Comparison of ENCODE assay signal across 1 cellular context in the genomic region with DNA sequence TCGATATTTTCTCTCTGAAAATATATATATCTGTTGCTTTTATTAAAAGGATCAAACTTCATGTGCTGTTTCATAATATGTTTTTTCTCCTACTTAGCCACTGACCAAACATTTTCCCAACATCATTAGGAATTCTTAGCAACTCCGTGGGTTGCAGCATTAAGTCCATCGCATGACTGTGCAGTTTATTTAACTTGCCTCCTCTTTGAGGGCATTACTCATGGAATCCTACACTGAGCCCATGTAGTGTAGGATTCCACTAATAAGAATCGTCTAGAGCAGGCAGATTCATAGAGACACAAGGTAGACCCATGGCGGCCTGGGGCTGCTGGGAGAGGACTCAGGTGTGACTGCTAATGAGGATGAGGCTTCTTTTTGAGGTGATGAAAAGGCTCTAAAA.
TF ChIP-seq lines count a peak whose summit lies in the region.

No MANE protein-coding gene starts in this region.

TF ChIP-seq in SK-N-SH, 30 proteins besides CTCF, POLR2A, EP300 and RAD21 (continued from another document):
- TF ChIP-seq, protein P1, sequence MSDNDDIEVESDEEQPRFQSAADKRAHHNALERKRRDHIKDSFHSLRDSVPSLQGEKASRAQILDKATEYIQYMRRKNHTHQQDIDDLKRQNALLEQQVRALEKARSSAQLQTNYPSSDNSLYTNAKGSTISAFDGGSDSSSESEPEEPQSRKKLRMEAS (IDR thresholded peaks at IDR 0.05; ENCODE audit: low read depth), result no peak
- TF ChIP-seq, protein P2, sequence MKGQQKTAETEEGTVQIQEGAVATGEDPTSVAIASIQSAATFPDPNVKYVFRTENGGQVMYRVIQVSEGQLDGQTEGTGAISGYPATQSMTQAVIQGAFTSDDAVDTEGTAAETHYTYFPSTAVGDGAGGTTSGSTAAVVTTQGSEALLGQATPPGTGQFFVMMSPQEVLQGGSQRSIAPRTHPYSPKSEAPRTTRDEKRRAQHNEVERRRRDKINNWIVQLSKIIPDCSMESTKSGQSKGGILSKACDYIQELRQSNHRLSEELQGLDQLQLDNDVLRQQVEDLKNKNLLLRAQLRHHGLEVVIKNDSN (IDR thresholded peaks at IDR 0.05; ENCODE audit: borderline replicate concordance, low read depth), result no peak
- TF ChIP-seq GABPA (IDR thresholded peaks at IDR 0.05; ENCODE audit: low read depth), result no peak
- TF ChIP-seq TEAD4 (IDR thresholded peaks at IDR 0.05; ENCODE audit: borderline replicate concordance, insufficient read depth), result no peak
- TF ChIP-seq, protein P3, sequence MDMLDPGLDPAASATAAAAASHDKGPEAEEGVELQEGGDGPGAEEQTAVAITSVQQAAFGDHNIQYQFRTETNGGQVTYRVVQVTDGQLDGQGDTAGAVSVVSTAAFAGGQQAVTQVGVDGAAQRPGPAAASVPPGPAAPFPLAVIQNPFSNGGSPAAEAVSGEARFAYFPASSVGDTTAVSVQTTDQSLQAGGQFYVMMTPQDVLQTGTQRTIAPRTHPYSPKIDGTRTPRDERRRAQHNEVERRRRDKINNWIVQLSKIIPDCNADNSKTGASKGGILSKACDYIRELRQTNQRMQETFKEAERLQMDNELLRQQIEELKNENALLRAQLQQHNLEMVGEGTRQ (IDR thresholded peaks at IDR 0.05; ENCODE audit: borderline replicate concordance, low read depth, low read length), result no peak
- TF ChIP-seq JUND (IDR thresholded peaks at IDR 0.05), result no peak
